Comparison of ENCODE assay signal across 8 cellular contexts in the genomic region with DNA sequence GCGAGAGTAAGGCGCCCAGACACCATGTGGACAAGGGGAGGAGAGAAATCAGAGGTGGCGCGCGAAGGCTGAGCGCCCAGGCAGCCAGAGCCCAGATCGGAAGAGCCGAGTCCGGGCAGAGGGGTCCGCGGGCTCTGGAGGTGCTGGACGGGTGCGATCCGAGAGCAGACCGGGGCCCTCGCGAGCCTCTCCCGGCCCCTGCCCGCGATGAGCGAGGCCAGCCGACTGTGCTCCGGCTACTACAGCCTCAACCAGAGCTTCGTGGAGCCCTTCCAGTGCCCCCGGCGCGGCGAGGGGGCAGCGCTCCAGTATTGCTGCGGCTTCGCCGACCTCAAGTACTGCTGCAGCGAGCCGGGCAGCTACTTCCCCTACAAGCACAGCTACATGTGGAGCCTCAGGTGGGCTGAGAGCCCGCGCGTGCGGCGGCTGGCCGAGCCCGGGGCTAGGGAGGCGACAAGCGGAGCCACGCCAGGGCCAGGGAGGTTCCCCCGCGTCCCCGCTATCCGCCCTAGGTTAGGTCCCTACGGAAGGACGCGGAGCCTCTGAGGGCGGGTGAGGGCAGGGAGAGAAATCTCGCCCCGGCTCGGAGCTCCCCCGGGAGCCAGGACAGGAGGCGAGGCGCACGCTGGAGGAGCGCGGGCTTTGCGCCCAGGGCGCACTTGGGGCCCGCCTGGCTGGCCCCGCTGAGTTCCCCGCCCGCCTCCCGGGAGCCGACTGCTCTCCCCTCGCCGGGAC. TPM values are rescaled to one million over a fixed set of nuclear protein-coding genes. Genes with fewer than 3 reads are reported as not detected.
DNase-seq lines count a peak whose midpoint lies in the region; ATAC-seq and TF ChIP-seq lines count a peak whose summit lies in the region.

SHISAL2B (plus strand) TSS at position 87 of the 735 bp plus-strand sequence; CDS start at position 208, 121 bp downstream.

- TF ChIP-seq CTCF in AG04450 (IDR thresholded peaks at IDR 0.05; ENCODE audit: low read depth, low read length) (no peak), fibroblast of pulmonary artery (IDR thresholded peaks at IDR 0.05; ENCODE audit: low read length, missing control alignments) (no peak), psoas muscle (IDR thresholded peaks at IDR 0.05) (no peak)

- H3K4me1 ChIP-seq in psoas muscle = no peaks in the 10 kb centered on the region

- H3K4me3 ChIP-seq in AG04450 (ENCODE audit: low read depth, low read length) = peak within 1 kb of the TSS; percentile 38
- peak within 1 kb of the TSS; percentile 30 for H3K4me3 ChIP-seq in fibroblast of pulmonary artery (replicated peaks; ENCODE audit: low read depth, low read length)
- peak within 1 kb of the TSS; percentile 67 for H3K4me3 ChIP-seq in psoas muscle

- intact Hi-C loops in psoas muscle (cut with DNase I) = no loop called here

- CTCF ChIA-PET in AG04450 (lab: Charles Lee) = no interaction called here

- H3K27me3 ChIP-seq in AG04450 (ENCODE audit: control insufficient read depth, insufficient read depth, low read length) (peaks cover 56% of the 10 kb centered on the region), psoas muscle (ENCODE audit: insufficient read depth in 3 of 3, low read length in 2 of 3) (peaks cover 0 to 29% (median 10%) of the 10 kb centered on the region in 3 donors)

- H3K9me3 ChIP-seq in AG04450 (ENCODE audit: control insufficient read depth, insufficient read depth, low read length) (no peaks in the 10 kb centered on the region; the same call in 1 of the 2 replicates), psoas muscle (no peaks in the 10 kb centered on the region)

- H3K36me3 ChIP-seq in psoas muscle (ENCODE audit: insufficient read depth in 1 of 2, low read depth in 1 of 2) = no peaks in the 10 kb centered on the region

- POLR2A ChIA-PET in AG04450 (lab: Yijun Ruan, JAX) = no interaction called here

- 0 to 1% (median 0%) methylated on average over 54 to 71 of the region's 71 CpGs for WGBS in psoas muscle, 3 donors

- peak; percentile 52 for ATAC-seq in GM19395 (IDR thresholded peaks at IDR 0.05; ENCODE audit: unreplicated experiment)
- ATAC-seq in psoas muscle = peak; percentile 25 to 76 (median 50)
- ATAC-seq in GM21447 (IDR thresholded peaks at IDR 0.05; ENCODE audit: unreplicated experiment) = no peak
- no peak for ATAC-seq in HG02884 (IDR thresholded peaks at IDR 0.05; ENCODE audit: unreplicated experiment)

- no peak within 1 kb of the TSS for H3K27ac ChIP-seq in AG04450 (ENCODE audit: low read depth, low read length)
- H3K27ac ChIP-seq in psoas muscle = no peak within 1 kb of the TSS

- no peak for DNase-seq in AG04450 (ENCODE audit: low read depth, low spot score)
- peak; percentile 34 for DNase-seq in SKM-1 treated with dmso at 0.1 percent for 144 hours (lab: John Stamatoyannopoulos, UW; ENCODE audit: unreplicated experiment)
- DNase-seq in fibroblast of pulmonary artery (ENCODE audit: low read depth) = peak; percentile 20
- peak in 1 of 2 donors; percentile 51 for DNase-seq in psoas muscle
- DNase-seq in activated effector memory CD4-positive, alpha-beta T cell treated with Interleukin-2 at 50 U/mL for 16 hours = no peak

RNA-seq across cellular contexts. Expression of gene SHISAL2B, which starts in this region (rescaled TPM):
- polyA plus RNA-seq in AG04450 (2011; rRNA removed) (not detected in 2 replicates), psoas muscle (under 1 TPM in 1 of 3 donors, not detected in 2; 0.06 TPM)
- not detected in 2 replicates for polyA minus RNA-seq in AG04450 (2011; rRNA and poly(A)+ RNA removed)
- total RNA-seq in psoas muscle = not detected

Comparison
In these comparisons a context has a peak if more than half of its experiments do, and no peak if none do; other contexts are left out.
1. Peak in ATAC-seq and H3K4me3 ChIP-seq in psoas muscle; RNA of the gene not detected or under 1 TPM.
2. DNase-seq: peak in SKM-1 treated with dmso at 0.1 percent for 144 hours (single experiment) and fibroblast of pulmonary artery (single experiment); none in AG04450 (single experiment) and activated effector memory CD4-positive, alpha-beta T cell treated with Interleukin-2 at 50 U/mL for 16 hours (single experiment).
3. Peak in every context shown above with its lines, with median percentiles within 50 percentile points of each other: H3K4me3 ChIP-seq.